ENCODE assay signal across 13 cellular contexts in the genomic region with DNA sequence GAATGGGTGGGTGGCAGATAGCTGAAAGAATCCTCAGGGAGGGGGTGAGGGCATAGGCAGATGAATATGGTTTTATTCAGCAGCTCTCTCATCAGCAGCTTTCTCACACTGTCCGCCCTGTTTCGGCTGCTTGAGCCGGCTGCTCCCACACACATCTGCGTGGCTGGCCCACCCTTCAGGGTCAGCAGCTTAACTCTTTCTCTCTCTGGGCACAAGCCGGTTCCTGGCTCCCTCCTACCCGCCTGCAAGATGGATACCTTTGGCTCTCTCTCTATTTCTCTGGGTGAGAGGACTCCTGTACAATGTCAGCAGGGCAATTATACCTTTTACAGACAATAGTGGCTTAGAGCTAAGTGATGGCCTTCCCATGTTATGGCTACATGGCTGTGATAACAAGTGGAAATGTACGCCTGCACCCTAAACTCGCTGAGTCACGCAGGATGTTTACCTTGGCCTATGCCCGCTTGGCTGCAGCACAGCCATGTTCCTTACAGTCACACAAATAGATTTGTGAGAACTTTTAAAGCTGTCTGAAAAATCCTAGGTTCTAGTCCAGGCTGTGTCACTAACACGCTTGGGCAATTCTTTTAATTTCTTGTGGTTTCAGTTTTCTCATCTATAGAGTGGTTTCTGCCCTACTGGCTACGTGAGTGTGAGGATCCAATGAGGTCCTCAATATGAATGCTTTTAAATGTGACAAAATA. TPM values are rescaled to one million over a fixed set of nuclear protein-coding genes. Genes with fewer than 3 reads are reported as not detected.
A peak's percentile ranks its signal among the peaks of the same experiment; 100 is the strongest.
DNase-seq lines count a peak whose midpoint lies in the region; ATAC-seq lines count a peak whose summit lies in the region.
"Had no signal": no experiment of that assay in that cellular context is flagged by ENCODE, and none has a peak within 500 bp of the region (broad histone marks: within the 10 kb centered on the region; RNA-seq: fewer than 3 reads in every experiment).

No MANE protein-coding gene starts in this region.

- H3K4me1 Mint-ChIP-seq in activated CD4-positive, alpha-beta T cell treated with anti-CD3 and anti-CD28 coated beads for 36 hours = no peaks in the 10 kb centered on the region
- H3K4me1 Mint-ChIP-seq: central memory CD8-positive, alpha-beta T cell had no signal

- ATAC-seq in GM19043 (IDR thresholded peaks at IDR 0.05; ENCODE audit: low read depth, unreplicated experiment) (peak; percentile 50), HG02885 (IDR thresholded peaks at IDR 0.05; ENCODE audit: poor library complexity, unreplicated experiment) (peak; percentile 89), sciatic nerve (peak; percentile 55), HG03108 (IDR thresholded peaks at IDR 0.05; ENCODE audit: unreplicated experiment) (no peak)
- ATAC-seq in activated CD4-positive, alpha-beta T cell treated with anti-CD3 and anti-CD28 coated beads for 36 hours = no peak
- ATAC-seq: HCT116, Right ventricle myocardium inferior had no signal

- POLR2A ChIA-PET in activated CD4-positive, alpha-beta T cell treated with anti-CD3 and anti-CD28 coated beads for 36 hours (lab: Charles Lee) = interaction anchor here (0.6 kb wide), 1 partner anchor 215 kb away, joined by 3 read pairs; no protein-coding TSS in a partner anchor

- no peak overlapping the region for H3K27ac Mint-ChIP-seq in activated CD4-positive, alpha-beta T cell treated with anti-CD3 and anti-CD28 coated beads for 36 hours

- DNase-seq in amniotic epithelial cell (ENCODE audit: low read depth) (peak; percentile 41), sciatic nerve (ENCODE audit: low spot score) (no peak), HCEC 1CT (no peak)
- DNase-seq in activated CD4-positive, alpha-beta T cell treated with anti-CD3 and anti-CD28 coated beads for 36 hours = no peak
- DNase-seq: activated CD8-positive, alpha-beta memory T cell treated with anti-CD3 and anti-CD28 coated beads for 24 hours; NCI-H1048 had no signal

- no peak overlapping the region for H3K4me3 Mint-ChIP-seq in activated CD4-positive, alpha-beta T cell treated with anti-CD3 and anti-CD28 coated beads for 36 hours
- H3K4me3 Mint-ChIP-seq: central memory CD8-positive, alpha-beta T cell had no signal

- H3K27me3 Mint-ChIP-seq in activated CD4-positive, alpha-beta T cell treated with anti-CD3 and anti-CD28 coated beads for 36 hours = peaks cover 2% of the 10 kb centered on the region

- H3K9me3 Mint-ChIP-seq in activated CD4-positive, alpha-beta T cell treated with anti-CD3 and anti-CD28 coated beads for 36 hours (ENCODE audit: low read depth) = no peaks in the 10 kb centered on the region
- H3K9me3 Mint-ChIP-seq: central memory CD8-positive, alpha-beta T cell had no signal

- CTCF ChIA-PET in activated CD4-positive, alpha-beta T cell treated with anti-CD3 and anti-CD28 coated beads for 36 hours (lab: Charles Lee) = interaction anchor here (0.6 to 1.0 kb wide), 5 partner anchors 13 to 342 kb away, joined by 3 read pairs; no protein-coding TSS in a partner anchor

- no peaks in the 10 kb centered on the region for H3K36me3 Mint-ChIP-seq in activated CD4-positive, alpha-beta T cell treated with anti-CD3 and anti-CD28 coated beads for 36 hours (ENCODE audit: low read depth)

- intact Hi-C loops in sciatic nerve (cut with DNase I) = no loop called here
- intact Hi-C loops in activated CD4-positive, alpha-beta T cell treated with anti-CD3 and anti-CD28 coated beads for 36 hours (cut with DNase I, micrococcal nuclease) = no loop called here

RNA-seq across cellular contexts. Expression of a gene that starts 4.1 kb away (rescaled TPM):
- not detected for total RNA-seq in sciatic nerve
- total RNA-seq in activated CD4-positive, alpha-beta T cell treated with anti-CD3 and anti-CD28 coated beads for 36 hours = not detected
- total RNA-seq: pulmonary artery endothelial cell, Right ventricle myocardium inferior had no signal

Comparison
In these comparisons a context has a peak if more than half of its experiments do, and no peak if none do; other contexts are left out.
1. ATAC-seq: peak in GM19043 (single experiment), HG02885 (single experiment) and sciatic nerve (single experiment); none in activated CD4-positive, alpha-beta T cell treated with anti-CD3 and anti-CD28 coated beads for 36 hours (single experiment) and HG03108 (single experiment).